Comparison of ENCODE assay signal across 13 cellular contexts in genomic region chr11:17547051-17547577, GRCh38. TPM values are rescaled to one million over a fixed set of nuclear protein-coding genes. Genes with fewer than 3 reads are reported as not detected.
DNase-seq lines count a peak whose midpoint lies in the region; ATAC-seq and TF ChIP-seq lines count a peak whose summit lies in the region.
"Had no signal": no experiment of that assay in that cellular context is flagged by ENCODE, and none has a peak within 500 bp of the region (broad histone marks: within the 10 kb centered on the region; RNA-seq: fewer than 3 reads in every experiment).

Gene OTOG (plus strand): TSS chr11:17547259. CDS start chr11:17547373, 114 bp downstream.

- no peaks in the 10 kb centered on the region for H3K79me2 ChIP-seq in MM.1S (ENCODE audit: low read length)

- TF ChIP-seq CTCF in MM.1S (IDR thresholded peaks at IDR 0.05; ENCODE audit: low read length), result no peak

- no peaks in the 10 kb centered on the region for H3K9me3 ChIP-seq in SJCRH30 (replicated peaks)
- H3K9me3 ChIP-seq in MM.1S (replicated peaks; ENCODE audit: insufficient read depth, low read length), result no peaks in the 10 kb centered on the region

- peak; percentile 87 for DNase-seq in DMS79 treated with DMSO at 0.1 percent for 48 hours (lab: John Stamatoyannopoulos, UW)
- DNase-seq in NCI-H1105 treated with DMSO at 0.1 percent for 48 hours (lab: John Stamatoyannopoulos, UW), result peak; percentile 79
- peak; percentile 93 to 96 for DNase-seq in SJCRH30
- DNase-seq in islet precursor cell, result peak; percentile 92
- DNase-seq in MM.1S, result no peak
- DNase-seq: CD4-positive, alpha-beta T cell; glutamatergic neuron; naive B cell; NK-92 treated with Interleukin-12 subunit alpha and Interleukin-12 subunit beta, amount 100 ng/mL, for 24 hours had no signal

- H3K27ac ChIP-seq in SJCRH30 (no peak within 1 kb of the TSS; the same call in 1 of the 2 replicates), MM.1S (ENCODE audit: low read length) (no peak within 1 kb of the TSS)

- H3K9ac ChIP-seq in MM.1S (ENCODE audit: low read length), result no peak within 1 kb of the TSS

- H3K4me3 ChIP-seq in SJCRH30, result peak within 1 kb of the TSS; percentile 55
- H3K4me3 ChIP-seq in MM.1S (ENCODE audit: low read length), result no peak within 1 kb of the TSS

- H3K27me3 ChIP-seq in SJCRH30, result no peaks in the 10 kb centered on the region
- H3K27me3 ChIP-seq in MM.1S (replicated peaks; ENCODE audit: insufficient read depth, low read length), result peaks cover 7% of the 10 kb centered on the region

- H3K36me3 ChIP-seq in SJCRH30, result no peaks in the 10 kb centered on the region
- no peaks in the 10 kb centered on the region for H3K36me3 ChIP-seq in MM.1S (replicated peaks; ENCODE audit: insufficient read depth, low read length)

- no peaks in the 10 kb centered on the region for H3F3A ChIP-seq in MM.1S (ENCODE audit: insufficient read depth, low read length)

- H3K9me2 ChIP-seq in MM.1S (replicated peaks; ENCODE audit: insufficient read depth, low read length), result no peaks in the 10 kb centered on the region

- no peak for ATAC-seq in HG03039 (IDR thresholded peaks at IDR 0.05; ENCODE audit: unreplicated experiment)
- ATAC-seq in GM21528 (IDR thresholded peaks at IDR 0.05; ENCODE audit: low FRiP score, unreplicated experiment), result no peak
- ATAC-seq in HG02973 (IDR thresholded peaks at IDR 0.05; ENCODE audit: unreplicated experiment), result no peak

- H3K4me2 ChIP-seq in MM.1S (ENCODE audit: low read depth, low read length), result no peak within 1 kb of the TSS

- peaks cover 10% of the 10 kb centered on the region for H3K4me1 ChIP-seq in SJCRH30
- H3K4me1 ChIP-seq in MM.1S (ENCODE audit: low read length), result no peaks in the 10 kb centered on the region

- no peaks in the 10 kb centered on the region for H4K20me1 ChIP-seq in MM.1S (ENCODE audit: insufficient read depth, low read length)

- H2AFZ ChIP-seq in MM.1S (ENCODE audit: low read length), result no peak within 1 kb of the TSS

RNA-seq across cellular contexts. Expression of gene OTOG, which starts in this region (rescaled TPM):
- total RNA-seq in SJCRH30 (2014; rRNA removed; shearing (Covaris generic)), result 3.3 and 5.9 TPM in 2 replicates
- total RNA-seq: CD4-positive, alpha-beta T cell; T-helper 2 cell treated with Interferon-gamma antibody and Interleukin-4, amounts not matched to agents 100 ng/mL and 5 ng/mL, for 36 hours had no signal
